ENCODE assay signal across 1 cellular context in the genomic region with DNA sequence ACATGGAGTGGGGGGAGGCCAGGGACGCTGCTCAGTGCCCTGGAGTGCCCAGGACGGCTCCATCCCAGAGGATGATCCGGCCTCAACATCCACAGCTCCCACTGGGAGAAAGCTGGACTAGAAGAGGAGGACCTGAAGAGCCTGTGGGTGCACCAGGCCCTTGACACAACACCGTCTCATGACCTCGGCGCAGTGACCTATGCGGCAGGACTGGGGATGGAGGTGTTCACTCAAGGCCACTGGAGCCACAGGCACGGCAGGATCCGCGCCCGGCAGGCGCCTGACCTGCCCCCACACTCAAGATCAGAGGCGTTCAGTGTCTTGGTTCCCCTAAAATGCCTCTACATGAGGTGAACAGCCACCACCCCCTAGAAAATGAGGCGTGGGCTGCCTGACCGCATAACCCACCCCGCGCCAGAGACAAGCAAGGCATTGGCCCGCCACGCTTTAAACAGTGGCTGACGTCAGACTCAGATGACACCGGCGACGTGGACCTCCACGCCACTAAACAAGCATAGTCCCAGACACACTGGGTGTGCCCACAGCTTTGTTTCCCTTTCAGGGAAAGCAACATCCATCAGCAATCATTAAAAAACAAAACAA.
TF ChIP-seq lines count a peak whose summit lies in the region.

No MANE protein-coding gene starts in this region.

TF ChIP-seq in liver, 16 proteins besides CTCF, POLR2A, EP300 and RAD21 (continued from another document):
- TF ChIP-seq, protein P1, sequence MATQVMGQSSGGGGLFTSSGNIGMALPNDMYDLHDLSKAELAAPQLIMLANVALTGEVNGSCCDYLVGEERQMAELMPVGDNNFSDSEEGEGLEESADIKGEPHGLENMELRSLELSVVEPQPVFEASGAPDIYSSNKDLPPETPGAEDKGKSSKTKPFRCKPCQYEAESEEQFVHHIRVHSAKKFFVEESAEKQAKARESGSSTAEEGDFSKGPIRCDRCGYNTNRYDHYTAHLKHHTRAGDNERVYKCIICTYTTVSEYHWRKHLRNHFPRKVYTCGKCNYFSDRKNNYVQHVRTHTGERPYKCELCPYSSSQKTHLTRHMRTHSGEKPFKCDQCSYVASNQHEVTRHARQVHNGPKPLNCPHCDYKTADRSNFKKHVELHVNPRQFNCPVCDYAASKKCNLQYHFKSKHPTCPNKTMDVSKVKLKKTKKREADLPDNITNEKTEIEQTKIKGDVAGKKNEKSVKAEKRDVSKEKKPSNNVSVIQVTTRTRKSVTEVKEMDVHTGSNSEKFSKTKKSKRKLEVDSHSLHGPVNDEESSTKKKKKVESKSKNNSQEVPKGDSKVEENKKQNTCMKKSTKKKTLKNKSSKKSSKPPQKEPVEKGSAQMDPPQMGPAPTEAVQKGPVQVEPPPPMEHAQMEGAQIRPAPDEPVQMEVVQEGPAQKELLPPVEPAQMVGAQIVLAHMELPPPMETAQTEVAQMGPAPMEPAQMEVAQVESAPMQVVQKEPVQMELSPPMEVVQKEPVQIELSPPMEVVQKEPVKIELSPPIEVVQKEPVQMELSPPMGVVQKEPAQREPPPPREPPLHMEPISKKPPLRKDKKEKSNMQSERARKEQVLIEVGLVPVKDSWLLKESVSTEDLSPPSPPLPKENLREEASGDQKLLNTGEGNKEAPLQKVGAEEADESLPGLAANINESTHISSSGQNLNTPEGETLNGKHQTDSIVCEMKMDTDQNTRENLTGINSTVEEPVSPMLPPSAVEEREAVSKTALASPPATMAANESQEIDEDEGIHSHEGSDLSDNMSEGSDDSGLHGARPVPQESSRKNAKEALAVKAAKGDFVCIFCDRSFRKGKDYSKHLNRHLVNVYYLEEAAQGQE (IDR thresholded peaks at IDR 0.05) = no peak
- TF ChIP-seq GABPA (IDR thresholded peaks at IDR 0.05 in 1 of 2, conservative IDR thresholded peaks at IDR 0.05 in 1 of 2) = no peak
- TF ChIP-seq TAF1 (conservative IDR thresholded peaks at IDR 0.05) = no peak
- TF ChIP-seq SP1 (IDR thresholded peaks at IDR 0.05) = no peak
